Comparison of ENCODE assay signal across 26 cellular contexts in the genomic region with DNA sequence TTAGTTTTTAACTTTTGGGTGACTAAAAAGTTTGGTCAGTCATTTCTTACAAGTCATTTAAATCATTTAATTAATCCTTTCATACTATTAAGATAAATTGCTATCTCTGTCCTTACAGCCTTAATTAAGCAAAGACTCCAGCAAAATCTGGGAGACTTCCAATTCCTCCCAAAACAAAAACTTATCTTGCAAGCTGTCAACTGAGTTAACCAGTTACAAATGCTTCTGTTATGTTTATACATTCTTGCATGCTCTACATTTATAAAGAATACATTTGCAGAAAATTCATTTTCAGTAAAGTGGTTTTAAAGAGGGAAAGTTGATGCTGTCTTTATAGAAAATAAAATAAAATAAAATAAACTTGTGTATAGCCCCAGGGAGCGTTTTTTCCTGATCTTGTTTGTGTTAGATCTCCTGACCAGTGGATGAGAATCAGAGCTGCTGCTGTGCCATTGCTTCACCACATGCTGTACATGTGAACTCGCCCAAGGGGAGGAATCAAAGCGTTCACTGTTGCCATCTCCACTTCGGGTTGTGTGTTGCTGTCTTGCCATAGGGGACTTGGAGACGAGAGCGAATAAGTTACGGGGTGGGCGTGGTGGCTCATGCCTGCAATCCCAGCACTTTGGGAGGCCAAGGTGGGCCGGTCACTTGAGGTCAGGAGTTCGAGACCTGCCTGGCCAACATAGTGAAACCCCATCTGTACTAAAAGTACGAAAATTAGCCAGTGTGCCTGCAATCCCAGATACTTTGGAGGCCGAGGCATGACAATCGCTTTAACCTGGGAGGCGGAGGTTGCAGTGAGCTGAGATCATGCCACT. TPM values are rescaled to one million over a fixed set of nuclear protein-coding genes. Genes with fewer than 3 reads are reported as not detected.
DNase-seq lines count a peak whose midpoint lies in the region; ATAC-seq, FAIRE-seq and TF ChIP-seq lines count a peak whose summit lies in the region.
"Had no signal": no experiment of that assay in that cellular context is flagged by ENCODE, and none has a peak within 500 bp of the region (broad histone marks: within the 10 kb centered on the region; RNA-seq: fewer than 3 reads in every experiment).

No MANE protein-coding gene starts in this region.

- no peak for TF ChIP-seq CTCF in SK-N-SH (IDR thresholded peaks at IDR 0.05)
- no peak for TF ChIP-seq CTCF in K562 (IDR thresholded peaks at IDR 0.05 in 2 of 3, conservative IDR thresholded peaks at IDR 0.05 in 1 of 3; ENCODE audit: insufficient read depth in 2 of 3, low read depth in 1 of 3, low read length in 3 of 3)

- 71% methylated on average over 14 of the region's 14 CpGs for WGBS in SK-N-SH (ENCODE audit: low lambda C conversion rate)
- WGBS in K562 (ENCODE audit: insufficient coverage, low coverage, missing lambda C conversion rate), result 64% methylated on average over 14 of the region's 14 CpGs

- no peaks in the 10 kb centered on the region for H3K27me3 ChIP-seq in SK-N-SH (ENCODE audit: insufficient read depth)
- H3K27me3 ChIP-seq in K562 (ENCODE audit: control insufficient read depth in 2 of 2, insufficient read depth in 2 of 2, low read length in 2 of 2), result no peaks in the 10 kb centered on the region
- H3K27me3 ChIP-seq: BE2C, cardiac muscle cell had no signal

- H3F3A ChIP-seq in SK-N-SH (replicated peaks; ENCODE audit: insufficient read depth), result no peaks in the 10 kb centered on the region

- H2AFZ ChIP-seq in SK-N-SH (ENCODE audit: low read depth), result no peak overlapping the region
- H2AFZ ChIP-seq in K562 (ENCODE audit: low read depth, low read length), result peak overlapping the region; percentile 35; the same call in 1 of the 2 replicates

- no peak overlapping the region for H3K27ac ChIP-seq in SK-N-SH (ENCODE audit: low read depth in 2 of 2, low read length in 1 of 2)
- H3K27ac ChIP-seq in K562 (ENCODE audit: extremely low read depth, low read depth, low read length), result no peak overlapping the region
- H3K27ac ChIP-seq: 22Rv1, cardiac muscle cell, prostate gland had no signal

- H3K9me2 ChIP-seq in SK-N-SH, result no peaks in the 10 kb centered on the region

- H3K9me1 ChIP-seq in K562 (ENCODE audit: control insufficient read depth, insufficient read depth, low read length), result no peaks in the 10 kb centered on the region

- FAIRE-seq in K562 (lab: Jason Lieb, UNC), result no peak
- FAIRE-seq: GM12891 had no signal

- no peak for TF ChIP-seq EP300 in SK-N-SH (IDR thresholded peaks at IDR 0.05; ENCODE audit: borderline replicate concordance in 1 of 2, low read depth in 1 of 2, low read length in 1 of 2)
- TF ChIP-seq EP300 in K562 (IDR thresholded peaks at IDR 0.05; ENCODE audit: low read length), result no peak

- no peak for DNase-seq in SK-N-SH
- peak; percentile 18 for DNase-seq in RPMI7951 (ENCODE audit: low read depth)
- DNase-seq in K562 (ENCODE audit: extremely low read depth in 1 of 4, low spot score in 3 of 4), result no peak
- DNase-seq in iris pigment epithelial cell (ENCODE audit: low read depth), result peak; percentile 17
- DNase-seq in NOMO-1 treated with dmso at 0.1 percent for 144 hours (lab: John Stamatoyannopoulos, UW; ENCODE audit: unreplicated experiment), result no peak
- DNase-seq in stimulated activated CD4-positive, alpha-beta T cell treated with anti-CD3 and anti-CD28 coated beads, Interleukin-15, amount 100 ng/mL, for 24 hours, result no peak
- DNase-seq: BE2C; DMS 273 treated with DMSO at 0.1 percent for 48 hours; mesendoderm; NCI-H1436; NCI-H2171; NCI-H748 treated with DMSO at 0.1 percent for 48 hours; nephron progenitor cell; OCI-M1; SHP77 treated with DMSO at 0.1 percent for 48 hours; stimulated activated CD4-positive, alpha-beta T cell treated with anti-CD3 and anti-CD28 coated beads, Interleukin-4, amount 100 ng/mL, for 1 hour; T-helper 9 cell had no signal

- no peak for TF ChIP-seq POLR2A in K562 (conservative IDR thresholded peaks at IDR 0.05)

- H3K4me1 ChIP-seq in SK-N-SH (ENCODE audit: control insufficient read depth in 1 of 2, insufficient read depth in 2 of 2, low read depth in 1 of 2, low read length in 1 of 2) (peaks cover 0 to 3% of the 10 kb centered on the region in 2 experiments; a peak in 1 of 4 replicates), K562 (replicated peaks in 1 of 2; ENCODE audit: control insufficient read depth in 2 of 2, insufficient read depth in 2 of 2, low read length in 2 of 2) (no peaks in the 10 kb centered on the region; a peak in 2 of 5 replicates)
- H3K4me1 ChIP-seq: BE2C, prostate gland had no signal

- TF ChIP-seq RAD21 in SK-N-SH (IDR thresholded peaks at IDR 0.05; ENCODE audit: low read length), result no peak
- no peak for TF ChIP-seq RAD21 in K562 (CRISPR knock-in tag; conservative IDR thresholded peaks at IDR 0.05 in 1 of 2, IDR thresholded peaks at IDR 0.05 in 1 of 2)

- H3K4me2 ChIP-seq in SK-N-SH (no peak overlapping the region), K562 (ENCODE audit: insufficient read depth, low read length) (no peak overlapping the region)

- CTCF ChIA-PET in SK-N-SH (lab: Yijun Ruan, JAX), result interaction anchor here (1.1 to 1.6 kb wide), 2 partner anchors 9 to 118 kb away, joined by 5 to 6 read pairs; no protein-coding TSS in a partner anchor
- CTCF ChIA-PET in K562 (lab: Yijun Ruan, JAX; ENCODE audit: low intra/inter-chr PET ratio), result no interaction called here

- BruUV-seq in K562 (replicated peaks; lab: Mats Ljungman, UMichigan), result no TSS peak

- H3K79me2 ChIP-seq in SK-N-SH (ENCODE audit: insufficient read depth), result no peaks in the 10 kb centered on the region
- no peaks in the 10 kb centered on the region for H3K79me2 ChIP-seq in K562 (ENCODE audit: control insufficient read depth, insufficient read depth, low read length)

- intact Hi-C loops in K562 (cut with micrococcal nuclease), result no loop called here

- H3K36me3 ChIP-seq in SK-N-SH (replicated peaks in 1 of 2; ENCODE audit: control insufficient read depth in 1 of 2, insufficient read depth in 2 of 2, low read length in 1 of 2) (no peaks in the 10 kb centered on the region), K562 (ENCODE audit: control insufficient read depth, insufficient read depth, low read length) (no peaks in the 10 kb centered on the region)
- H3K36me3 ChIP-seq: BE2C, cardiac muscle cell, prostate gland had no signal

- no peaks in the 10 kb centered on the region for H3K9me3 ChIP-seq in SK-N-SH
- H3K9me3 ChIP-seq in K562 (replicated peaks; ENCODE audit: control insufficient read depth, insufficient read depth, low read depth, low read length), result no peaks in the 10 kb centered on the region
- H3K9me3 ChIP-seq: BE2C, prostate gland had no signal

- H3K9ac ChIP-seq in SK-N-SH, result no peak overlapping the region
- H3K9ac ChIP-seq in K562 (ENCODE audit: insufficient read depth in 1 of 2, low read depth in 2 of 2, low read length in 2 of 2), result no peak overlapping the region

- ATAC-seq in SK-N-SH treated with all-trans-retinoic acid at 6 μM for 48 hours (no peak), K562 (no peak), GM19324 (IDR thresholded peaks at IDR 0.05; ENCODE audit: low FRiP score, unreplicated experiment) (no peak)
- ATAC-seq: esophagus mucosa had no signal

- H4K20me1 ChIP-seq in SK-N-SH (ENCODE audit: insufficient read depth), result no peaks in the 10 kb centered on the region
- H4K20me1 ChIP-seq in K562 (replicated peaks; ENCODE audit: control insufficient read depth, insufficient read depth, low read length), result no peaks in the 10 kb centered on the region

- in situ Hi-C loops in K562 (cut with MboI), result loop anchor here (10.0 kb wide), 1 partner anchor 418 kb away; no protein-coding TSS in a partner anchor

- H3K4me3 ChIP-seq in SK-N-SH (ENCODE audit: low read depth in 2 of 2, low read length in 1 of 2) (no peak overlapping the region), K562 (no peak overlapping the region)
- H3K4me3 ChIP-seq: cardiac muscle cell, prostate gland had no signal

- POLR2A ChIA-PET in SK-N-SH (lab: Yijun Ruan, JAX) (no interaction called here), K562 (lab: Yijun Ruan, JAX) (interaction anchor here (1.9 kb wide), 1 partner anchor 8 kb away, joined by 5 read pairs; no protein-coding TSS in a partner anchor)

TF ChIP-seq in SK-N-SH treated with all-trans-retinoic acid at 6 μM for 48 hours, 23 proteins besides CTCF, POLR2A, EP300 and RAD21 (continues in another document):
- TF ChIP-seq PPARA (CRISPR knock-in tag; IDR thresholded peaks at IDR 0.05; ENCODE audit: borderline replicate concordance), result no peak
- no peak for TF ChIP-seq TOX (CRISPR knock-in tag; IDR thresholded peaks at IDR 0.05; ENCODE audit: borderline replicate concordance)
- TF ChIP-seq BACH2 (CRISPR knock-in tag; IDR thresholded peaks at IDR 0.05; ENCODE audit: borderline replicate concordance), result no peak

TF ChIP-seq in SK-N-SH, 30 proteins besides CTCF, POLR2A, EP300 and RAD21 (continues in another document):
- TF ChIP-seq FOXM1 (IDR thresholded peaks at IDR 0.05; ENCODE audit: low read depth) (no peak), TEAD4 (IDR thresholded peaks at IDR 0.05; ENCODE audit: borderline replicate concordance, insufficient read depth) (no peak), GATA2 (CRISPR knock-in tag; IDR thresholded peaks at IDR 0.05) (no peak)

TF ChIP-seq in K562, 482 proteins besides CTCF, POLR2A, EP300 and RAD21 (continues in another document):
- TF ChIP-seq U2AF1 (optimal IDR thresholded peaks at IDR 0.05; ENCODE audit: low read depth, low read length), result no peak

RNA-seq across cellular contexts. Expression of a gene that starts 5.5 kb away (rescaled TPM):
- polyA plus RNA-seq in SK-N-SH (2012; rRNA removed) (not detected in 2 replicates), K562 (2011; rRNA removed) (0.27 and 0.47 TPM in 2 replicates), K562 (2014; fragmentation: Illumina TruSeq; extraction: Trizol) (0.28 and 0.33 TPM in 2 replicates), K562 (2014; fragmentation: Nextera tagmentation; extraction: Ambion mirVana) (under 1 TPM in 1 of 2 experiments, not detected in 1; 0.04 TPM), K562 (2014; rRNA removed) (0.19 and 0.20 TPM in 2 replicates)
- polyA plus RNA-seq in SK-N-SH (2012; cell fraction: cytosol; rRNA removed), result not detected in 2 replicates
- polyA plus RNA-seq in SK-N-SH (2012; cell fraction: nucleus; rRNA removed), result not detected in 2 replicates
- not detected in 2 replicates for total RNA-seq in RPMI7951 (2014; rRNA removed; shearing (Covaris generic))
- total RNA-seq in K562 (2011; cell fraction: chromatin; rRNA removed; ENCODE audit: low replicate concordance), result 0.65 and 1.2 TPM in 2 replicates
- 0.83 and 0.92 TPM in 2 replicates for total RNA-seq in K562 (2011; cell fraction: nucleolus; rRNA removed)
- 0.88 and 1.1 TPM in 2 replicates for total RNA-seq in K562 (2011; cell fraction: nucleoplasm; rRNA removed)
- total RNA-seq in K562 (2014; rRNA removed) (0.20 and 0.45 TPM in 2 replicates), K562 (2014; rRNA removed; fragmentation: Illumina TruSeq; extraction: Trizol) (0.22 and 0.45 TPM in 2 replicates), K562 (2015; rRNA removed; fragmentation: Illumina TruSeq; extraction: Trizol) (0.04 TPM in 1 of 2 replicates, not detected in the other), K562 (2021) (0.47 and 0.49 TPM in 2 replicates)
- polyA plus RNA-seq in K562 (2011; cell fraction: cytosol; rRNA removed), result 0.25 and 0.36 TPM in 2 replicates
- polyA plus RNA-seq in K562 (2011; cell fraction: nucleus; rRNA removed), result 0.17 and 0.21 TPM in 2 replicates
- polyA plus RNA-seq in K562 (2012), result 0.07 TPM in 2 replicates
- 0.39 and 0.77 TPM in 2 replicates for polyA minus RNA-seq in K562 (2011; rRNA and poly(A)+ RNA removed)
- 0.38 and 0.64 TPM in 2 replicates for polyA minus RNA-seq in K562 (2011; cell fraction: cytosol; rRNA and poly(A)+ RNA removed)
- 0.22 and 0.27 TPM in 2 replicates for polyA minus RNA-seq in K562 (2011; cell fraction: nucleus; rRNA and poly(A)+ RNA removed)
- total RNA-seq: cardiac muscle cell, HT-29, kidney epithelial cell had no signal
- polyA plus RNA-seq: cardiac muscle cell had no signal

Comparison
In these comparisons a context has a peak if more than half of its experiments do, and no peak if none do; other contexts are left out.
1. DNase-seq: peak in RPMI7951 (single experiment) and iris pigment epithelial cell (single experiment); none in SK-N-SH (single experiment), K562 (0 of 4), NOMO-1 treated with dmso at 0.1 percent for 144 hours (single experiment) and stimulated activated CD4-positive, alpha-beta T cell treated with anti-CD3 and anti-CD28 coated beads, Interleukin-15, amount 100 ng/mL, for 24 hours (single experiment).